In the genomic region with DNA sequence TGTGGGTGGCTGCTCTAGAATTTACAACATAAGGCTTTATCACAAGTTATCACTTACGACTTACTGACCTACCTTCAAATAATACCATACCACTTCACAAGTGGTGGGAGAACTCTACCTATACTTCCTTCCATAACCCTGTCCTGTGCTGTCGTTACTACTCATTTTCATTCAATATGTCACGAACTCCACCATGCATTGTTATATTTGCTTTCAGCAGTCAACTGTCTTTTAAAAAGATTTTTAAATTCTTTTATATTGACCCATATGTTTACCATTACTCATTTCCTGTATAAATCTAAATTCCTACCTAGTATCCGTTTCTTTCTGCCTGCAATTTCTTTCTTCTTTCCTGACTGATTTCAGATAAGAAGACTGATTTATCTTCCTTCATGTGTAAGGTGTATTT, we compare ENCODE assay signal across 15 cellular contexts.
DNase-seq lines count a peak whose midpoint lies in the region; ATAC-seq and TF ChIP-seq lines count a peak whose summit lies in the region.
"Had no signal": no experiment of that assay in that cellular context is flagged by ENCODE, and none has a peak within 500 bp of the region (broad histone marks: within the 10 kb centered on the region; RNA-seq: fewer than 3 reads in every experiment).

No MANE protein-coding gene starts in this region.

- H3K9ac ChIP-seq in Karpas-422 (ENCODE audit: low read length): no peak overlapping the region

- POLR2A ChIA-PET in HEK293T (lab: Yijun Ruan, JAX): no interaction called here

- no peaks in the 10 kb centered on the region for H3K27me3 Mint-ChIP-seq in activated naive CD8-positive, alpha-beta T cell treated with anti-CD3 and anti-CD28 coated beads, Interleukin-2, amount 50 U/mL, for 24 hours
- H3K27me3 Mint-ChIP-seq in natural killer cell (ENCODE audit: low read depth in 2 of 2): no peaks in the 10 kb centered on the region
- H3K27me3 Mint-ChIP-seq: memory B cell had no signal

- peak overlapping the region; percentile 1 for H3K27ac Mint-ChIP-seq in activated naive CD8-positive, alpha-beta T cell treated with anti-CD3 and anti-CD28 coated beads, Interleukin-2, amount 50 U/mL, for 24 hours
- peak overlapping the region; percentile 61 to 72 for H3K27ac Mint-ChIP-seq in natural killer cell
- H3K27ac Mint-ChIP-seq: memory B cell had no signal

- no peak overlapping the region for H3K4me3 Mint-ChIP-seq in activated naive CD8-positive, alpha-beta T cell treated with anti-CD3 and anti-CD28 coated beads, Interleukin-2, amount 50 U/mL, for 24 hours
- H3K4me3 Mint-ChIP-seq in natural killer cell: peak overlapping the region; percentile 43
- H3K4me3 Mint-ChIP-seq: memory B cell had no signal

- peaks cover 25% of the 10 kb centered on the region; the same call in 1 of the 2 replicates for H3K36me3 ChIP-seq in Karpas-422 (ENCODE audit: insufficient read depth, low read length)
- H3K36me3 ChIP-seq: colonic mucosa had no signal

- H3K27ac ChIP-seq in Karpas-422 (ENCODE audit: low read length): peak overlapping the region; percentile 32; the same call in 1 of the 2 replicates
- H3K27ac ChIP-seq: colonic mucosa had no signal

- peaks cover 2% of the 10 kb centered on the region for H3K36me3 Mint-ChIP-seq in activated naive CD8-positive, alpha-beta T cell treated with anti-CD3 and anti-CD28 coated beads, Interleukin-2, amount 50 U/mL, for 24 hours (ENCODE audit: low read depth)
- no peaks in the 10 kb centered on the region for H3K36me3 Mint-ChIP-seq in natural killer cell

- peak; percentile 31 for ATAC-seq in activated naive CD8-positive, alpha-beta T cell treated with anti-CD3 and anti-CD28 coated beads, Interleukin-2, amount 50 U/mL, for 24 hours
- ATAC-seq in natural killer cell (peak; percentile 48 to 59 (median 54)), HG02759 (IDR thresholded peaks at IDR 0.05; ENCODE audit: unreplicated experiment) (no peak), HG03520 (IDR thresholded peaks at IDR 0.05; ENCODE audit: unreplicated experiment) (no peak)

- H3K27me3 ChIP-seq in Karpas-422 (ENCODE audit: low read length): no peaks in the 10 kb centered on the region
- H3K27me3 ChIP-seq: colonic mucosa had no signal

- no peak overlapping the region for H2AFZ ChIP-seq in Karpas-422 (ENCODE audit: low read length)

- peaks cover 72% of the 10 kb centered on the region for H3K79me2 ChIP-seq in Karpas-422 (ENCODE audit: low read length)

- H3K9me3 ChIP-seq in Karpas-422 (ENCODE audit: low read length): no peaks in the 10 kb centered on the region
- H3K9me3 ChIP-seq: colonic mucosa had no signal

- H3K4me3 ChIP-seq in Karpas-422 (ENCODE audit: low read length): no peak overlapping the region
- H3K4me3 ChIP-seq: colonic mucosa had no signal

- H3K4me1 ChIP-seq in Karpas-422 (ENCODE audit: low read length): peaks cover 46% of the 10 kb centered on the region
- H3K4me1 ChIP-seq: colonic mucosa had no signal

- no peaks in the 10 kb centered on the region for H3K9me3 Mint-ChIP-seq in activated naive CD8-positive, alpha-beta T cell treated with anti-CD3 and anti-CD28 coated beads, Interleukin-2, amount 50 U/mL, for 24 hours
- no peaks in the 10 kb centered on the region for H3K9me3 Mint-ChIP-seq in natural killer cell
- H3K9me3 Mint-ChIP-seq: memory B cell had no signal

- peak; percentile 45 for DNase-seq in EL
- DNase-seq in Karpas-422: no peak
- DNase-seq in activated naive CD8-positive, alpha-beta T cell treated with anti-CD3 and anti-CD28 coated beads, Interleukin-2, amount 50 U/mL, for 24 hours: no peak
- DNase-seq in natural killer cell: no peak
- DNase-seq in HEK293T (ENCODE audit: extremely low spot score): no peak
- DNase-seq in NCI-H510A (lab: John Stamatoyannopoulos, UW): no peak
- DNase-seq: colonic mucosa, NCI-H1694, NCI-H69, nucleus accumbens, SHP77, substantia nigra had no signal

- intact Hi-C loops in natural killer cell (cut with micrococcal nuclease): loop anchor here (5.0 kb wide), 1 partner anchor 93 kb away; no protein-coding TSS in a partner anchor

- TF ChIP-seq CTCF in natural killer cell (IDR thresholded peaks at IDR 0.05): no peak

- no peaks in the 10 kb centered on the region for H3K9me2 ChIP-seq in Karpas-422 (replicated peaks; ENCODE audit: insufficient read depth, low read length)

- CTCF ChIA-PET in HEK293T (lab: Yijun Ruan, JAX): no interaction called here

- peaks cover 57% of the 10 kb centered on the region for H3K4me1 Mint-ChIP-seq in activated naive CD8-positive, alpha-beta T cell treated with anti-CD3 and anti-CD28 coated beads, Interleukin-2, amount 50 U/mL, for 24 hours
- peaks cover 69 to 74% of the 10 kb centered on the region in 2 donors for H3K4me1 Mint-ChIP-seq in natural killer cell

- peak overlapping the region; percentile 9 for H3K4me2 ChIP-seq in Karpas-422 (ENCODE audit: low read depth, low read length, poor library complexity, severe bottlenecking)

- no peaks in the 10 kb centered on the region for H4K20me1 ChIP-seq in Karpas-422 (ENCODE audit: insufficient read depth, low read depth, low read length)

TF ChIP-seq in HEK293T, 16 proteins besides CTCF, POLR2A, EP300 and RAD21:
- TF ChIP-seq FOXK2 (IDR thresholded peaks at IDR 0.05): no peak
- no peak for TF ChIP-seq LEF1 (IDR thresholded peaks at IDR 0.05; ENCODE audit: borderline replicate concordance)
- TF ChIP-seq CTBP1 (IDR thresholded peaks at IDR 0.05; ENCODE audit: borderline replicate concordance): no peak; the same call in 1 of the 2 replicates
- TF ChIP-seq, protein P1, sequence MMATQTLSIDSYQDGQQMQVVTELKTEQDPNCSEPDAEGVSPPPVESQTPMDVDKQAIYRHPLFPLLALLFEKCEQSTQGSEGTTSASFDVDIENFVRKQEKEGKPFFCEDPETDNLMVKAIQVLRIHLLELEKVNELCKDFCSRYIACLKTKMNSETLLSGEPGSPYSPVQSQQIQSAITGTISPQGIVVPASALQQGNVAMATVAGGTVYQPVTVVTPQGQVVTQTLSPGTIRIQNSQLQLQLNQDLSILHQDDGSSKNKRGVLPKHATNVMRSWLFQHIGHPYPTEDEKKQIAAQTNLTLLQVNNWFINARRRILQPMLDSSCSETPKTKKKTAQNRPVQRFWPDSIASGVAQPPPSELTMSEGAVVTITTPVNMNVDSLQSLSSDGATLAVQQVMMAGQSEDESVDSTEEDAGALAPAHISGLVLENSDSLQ (IDR thresholded peaks at IDR 0.05): no peak
- no peak for TF ChIP-seq FOXA1 (IDR thresholded peaks at IDR 0.05)
- no peak for TF ChIP-seq L3MBTL2 (conservative IDR thresholded peaks at IDR 0.05)
- no peak for TF ChIP-seq TARDBP (IDR thresholded peaks at IDR 0.05)
- TF ChIP-seq ARNT (IDR thresholded peaks at IDR 0.05): no peak
- TF ChIP-seq ZNF384 (IDR thresholded peaks at IDR 0.05): no peak
- TF ChIP-seq HDGF (IDR thresholded peaks at IDR 0.05; ENCODE audit: borderline replicate concordance): no peak
- no peak for TF ChIP-seq SUZ12 (IDR thresholded peaks at IDR 0.05)
- TF ChIP-seq NFRKB (IDR thresholded peaks at IDR 0.05): no peak
- no peak for TF ChIP-seq ELF4 (IDR thresholded peaks at IDR 0.05)
- TF ChIP-seq SP1 (IDR thresholded peaks at IDR 0.05): no peak
- no peak for TF ChIP-seq BHLHE40 (IDR thresholded peaks at IDR 0.05; ENCODE audit: borderline replicate concordance)

Comparison
In these comparisons a context has a peak if more than half of its experiments do, and no peak if none do; other contexts are left out.
1. ATAC-seq: peak in activated naive CD8-positive, alpha-beta T cell treated with anti-CD3 and anti-CD28 coated beads, Interleukin-2, amount 50 U/mL, for 24 hours (single experiment) and natural killer cell (3 of 3); none in HG02759 (single experiment) and HG03520 (single experiment).